ENCODE assay signal across 21 cellular contexts in genomic region chrX:39848243-39848642, GRCh38.
DNase-seq lines count a peak whose midpoint lies in the region; ATAC-seq, FAIRE-seq and TF ChIP-seq lines count a peak whose summit lies in the region.
"Had no signal": no experiment of that assay in that cellular context is flagged by ENCODE, and none has a peak within 500 bp of the region (broad histone marks: within the 10 kb centered on the region; RNA-seq: fewer than 3 reads in every experiment).

No MANE protein-coding gene starts in this region.

- peak; percentile 42 for ATAC-seq in esophagus mucosa
- no peak for ATAC-seq in HG02678 (IDR thresholded peaks at IDR 0.05; ENCODE audit: unreplicated experiment)
- ATAC-seq in HG02973 (IDR thresholded peaks at IDR 0.05; ENCODE audit: unreplicated experiment), result no peak
- ATAC-seq: effector memory CD8-positive, alpha-beta T cell; naive thymus-derived CD4-positive, alpha-beta T cell had no signal

- FAIRE-seq in urothelium cell line (lab: Jason Lieb, UNC), result no peak
- FAIRE-seq in GM12892 (lab: Jason Lieb, UNC), result no peak
- FAIRE-seq: A204.1, G401.6, TTC549 had no signal

- TF ChIP-seq POLR2A in GM12892 (IDR thresholded peaks at IDR 0.05; ENCODE audit: low read depth, low read length), result no peak

- DNase-seq in NCI-H510A treated with DMSO at 0.1 percent for 48 hours (lab: John Stamatoyannopoulos, UW) (peak; percentile 7), NCI-H510A (lab: John Stamatoyannopoulos, UW) (no peak), iris pigment epithelial cell (ENCODE audit: low read depth) (peak; percentile 44), urothelium cell line (ENCODE audit: low spot score) (peak; percentile 16), GM12892 (ENCODE audit: insufficient read length) (no peak)
- DNase-seq: activated CD4-positive, alpha-beta T cell treated with anti-CD3 and anti-CD28 coated beads, Interleukin-2, amount 50 U/mL, for 1 hour; activated naive CD4-positive, alpha-beta T cell treated with Interleukin-2 at 50 U/mL for 16 hours; aorta; effector memory CD8-positive, alpha-beta T cell; gastrocnemius medialis; naive thymus-derived CD4-positive, alpha-beta T cell; NCI-H146; NK-92 treated with Interleukin-12 subunit alpha and Interleukin-12 subunit beta, amount 100 ng/mL, for 24 hours; RPMI8226; testis had no signal

Comparison
In these comparisons a context has a peak if more than half of its experiments do, and no peak if none do; other contexts are left out.
1. DNase-seq: peak in NCI-H510A treated with DMSO at 0.1 percent for 48 hours (single experiment), iris pigment epithelial cell (single experiment) and urothelium cell line (single experiment); none in NCI-H510A (single experiment) and GM12892 (single experiment).